In the genomic region with DNA sequence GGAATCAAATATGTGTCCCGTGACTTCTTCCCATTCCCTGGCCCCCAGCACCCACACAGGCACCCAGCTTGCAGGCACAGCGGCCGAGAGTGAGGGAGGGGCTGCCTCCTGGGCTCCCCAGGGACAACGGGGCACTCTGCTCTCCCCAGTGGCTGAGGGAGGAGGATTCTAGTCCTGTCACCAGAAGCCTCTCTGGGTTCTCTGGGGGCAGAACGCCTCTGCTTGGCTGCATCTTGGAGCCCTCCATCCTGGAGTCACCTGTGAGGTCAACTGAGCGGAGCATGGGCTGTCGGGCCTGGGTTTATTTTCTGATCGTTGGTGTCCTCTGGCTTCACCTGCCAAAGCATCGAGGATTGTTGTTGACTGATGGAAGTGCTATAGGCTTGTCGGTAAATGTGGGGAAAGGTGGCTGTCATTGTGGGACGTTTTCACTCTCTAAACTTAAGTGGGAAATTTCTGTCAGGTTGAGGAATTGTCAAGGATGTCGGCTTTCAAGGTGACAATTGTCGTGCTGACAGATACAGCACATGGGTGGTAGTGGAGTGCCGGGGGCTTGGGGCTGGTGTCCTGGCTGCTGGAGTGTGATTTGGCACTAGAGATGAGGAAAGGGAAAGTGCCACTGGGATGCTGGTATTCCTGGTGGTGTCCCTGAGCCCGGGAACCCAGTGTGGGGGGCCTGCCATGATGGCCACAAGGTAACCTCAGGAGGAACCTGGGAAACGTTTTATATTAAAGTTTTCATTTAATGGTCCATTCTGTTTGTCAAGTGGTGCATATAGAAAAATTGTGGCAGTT, we compare ENCODE assay signal across 22 cellular contexts.
"Had no signal": no experiment of that assay in that cellular context is flagged by ENCODE, and none has a peak within 500 bp of the region (broad histone marks: within the 10 kb centered on the region; RNA-seq: fewer than 3 reads in every experiment).

No MANE protein-coding gene starts in this region.

- H3K27me3 ChIP-seq: body of pancreas, dorsolateral prefrontal cortex, right atrium auricular region, tibial nerve, uterus had no signal

- ATAC-seq: body of pancreas; stimulated activated naive CD8-positive, alpha-beta T cell treated with anti-CD3 and anti-CD28 coated beads, Interleukin-15, Interleukin-2, amounts not matched to agents 100 U/mL and 50 U/mL, for 24 hours had no signal

- H3K27ac ChIP-seq: body of pancreas, dorsolateral prefrontal cortex, right atrium auricular region, tibial nerve, uterus had no signal

- H3K36me3 Mint-ChIP-seq: mesothelial cell of epicardium had no signal

- DNase-seq: activated CD4-positive, alpha-beta T cell treated with anti-CD3 and anti-CD28 coated beads, Interleukin-2, amount 50 U/mL, for 1 hour; activated CD4-positive, CD25-positive, alpha-beta regulatory T cell; activated naive CD4-positive, alpha-beta T cell; body of pancreas; dorsolateral prefrontal cortex; erythroblast; foreskin melanocyte; glutamatergic neuron; hippocampal formation; islet precursor cell; stimulated activated CD4-positive, alpha-beta T cell treated with anti-CD3 and anti-CD28 coated beads, Interleukin-2, amount 100 ng/mL, for 24 hours; stimulated activated naive CD8-positive, alpha-beta T cell treated with anti-CD3 and anti-CD28 coated beads, Interleukin-15, Interleukin-2, amounts not matched to agents 100 U/mL and 50 U/mL, for 24 hours; substantia nigra; T1000; uterus had no signal

- H3K4me3 ChIP-seq: body of pancreas, dorsolateral prefrontal cortex, lung, right atrium auricular region, tibial nerve, uterus had no signal

- H3K27ac Mint-ChIP-seq: mesothelial cell of epicardium, nephron, progenitor cell of endocrine pancreas had no signal

- H3K9me3 ChIP-seq: body of pancreas, right atrium auricular region, tibial nerve, uterus had no signal

- H3K4me3 Mint-ChIP-seq: mesothelial cell of epicardium, nephron had no signal

- H3K4me1 ChIP-seq: right atrium auricular region, tibial nerve, uterus had no signal

- FAIRE-seq: colon had no signal

- H3K36me3 ChIP-seq: right atrium auricular region, tibial nerve, uterus had no signal

- H3K9me3 Mint-ChIP-seq: mesothelial cell of epicardium, nephron had no signal
